In genomic region chr13:79918620-79919019, GRCh38 we compare ENCODE assay signal across 19 cellular contexts.
A peak's percentile ranks its signal among the peaks of the same experiment; 100 is the strongest.
DNase-seq lines count a peak whose midpoint lies in the region; FAIRE-seq and TF ChIP-seq lines count a peak whose summit lies in the region.
"Had no signal": no experiment of that assay in that cellular context is flagged by ENCODE, and none has a peak within 500 bp of the region (broad histone marks: within the 10 kb centered on the region; RNA-seq: fewer than 3 reads in every experiment).

No MANE protein-coding gene starts in this region.

- no peak overlapping the region for H4K8ac ChIP-seq in mesendoderm (ENCODE audit: low read depth, low read length)

- H2BK120ac ChIP-seq in mesendoderm (ENCODE audit: low read depth, low read length) = no peak overlapping the region

- H2BK15ac ChIP-seq in mesendoderm (replicated peaks; ENCODE audit: low read depth) = peak overlapping the region; percentile 57

- POLR2A ChIA-PET in HEK293T (lab: Yijun Ruan, JAX) = interaction anchor here (3.5 kb wide), 1 partner anchor 423 kb away, joined by 8 read pairs; the partner anchor contains the start of gene SPRY2

- H3K36me3 ChIP-seq in mesendoderm (ENCODE audit: control insufficient read depth, insufficient read depth, low read length) = no peaks in the 10 kb centered on the region
- H3K36me3 ChIP-seq: stomach, tibial nerve had no signal

- H3K27me3 ChIP-seq in mesendoderm (ENCODE audit: insufficient read depth, low read length, poor library complexity) = no peaks in the 10 kb centered on the region
- H3K27me3 ChIP-seq: hepatocyte, stomach, tibial nerve had no signal

- H3K79me1 ChIP-seq in mesendoderm (ENCODE audit: low read length) = no peaks in the 10 kb centered on the region

- no peak overlapping the region for H2BK5ac ChIP-seq in mesendoderm (ENCODE audit: low read length)

- no peak overlapping the region for H3K27ac ChIP-seq in mesendoderm (ENCODE audit: low read depth, low read length)
- H3K27ac ChIP-seq: hepatocyte, stomach, tibial nerve had no signal

- peak; percentile 86 for FAIRE-seq in G401.6 (lab: Jason Lieb, UNC)

- no peak overlapping the region for H3K4me3 ChIP-seq in mesendoderm (ENCODE audit: low read length)
- H3K4me3 ChIP-seq: hepatocyte, stomach, tibial nerve had no signal

- no peak overlapping the region for H3K9ac ChIP-seq in mesendoderm (ENCODE audit: low read length)

- no peak overlapping the region for H3K56ac ChIP-seq in mesendoderm (ENCODE audit: low read length)

- no peak overlapping the region for H3K4ac ChIP-seq in mesendoderm (ENCODE audit: low read depth, low read length)

- DNase-seq in HEK293T (ENCODE audit: extremely low spot score) (peak; percentile 66), amniotic epithelial cell (ENCODE audit: low read depth) (peak; percentile 20), mesendoderm (peak; percentile 25), NCI-H2107 (lab: John Stamatoyannopoulos, UW) (no peak), pons (ENCODE audit: low spot score) (no peak), NCI-H1048 (lab: John Stamatoyannopoulos, UW) (no peak)
- DNase-seq: activated B cell treated with CpG ODN at 0.5 μM for 24 hours; activated CD4-positive, alpha-beta T cell treated with anti-CD3 and anti-CD28 coated beads, Interleukin-2, amount 50 U/mL, for 48 hours; activated CD8-positive, alpha-beta memory T cell treated with anti-CD3 and anti-CD28 coated beads, Interleukin-2, amount 50 U/mL, for 4 hours; aorta; CD4-positive, CD25-positive, alpha-beta regulatory T cell; MM.1S; NCI-H187 treated with DMSO at 0.1 percent for 48 hours; NCI-H2227 treated with DMSO at 0.1 percent for 48 hours; stomach; T1000 had no signal

- H3K18ac ChIP-seq in mesendoderm (ENCODE audit: low read length) = no peak overlapping the region

- no peaks in the 10 kb centered on the region for H3K4me1 ChIP-seq in mesendoderm (ENCODE audit: control insufficient read depth, low read depth, low read length)
- H3K4me1 ChIP-seq: stomach, tibial nerve had no signal

- no peak overlapping the region for H3K4me2 ChIP-seq in mesendoderm (ENCODE audit: low read length)
- H3K4me2 ChIP-seq: hepatocyte had no signal

- H3K79me2 ChIP-seq in mesendoderm (ENCODE audit: control insufficient read depth, insufficient read depth, low read length) = no peaks in the 10 kb centered on the region
- H3K79me2 ChIP-seq: hepatocyte had no signal

- CTCF ChIA-PET in HEK293T (lab: Yijun Ruan, JAX) = interaction anchor here (0.6 to 1.0 kb wide), 2 partner anchors 136 to 425 kb away, joined by 3 read pairs; no protein-coding TSS in a partner anchor

- no CpG with 5 or more reads among the region's 3 CpGs for WGBS in mesendoderm (ENCODE audit: extremely low coverage, insufficient coverage, low lambda C conversion rate)

- H4K5ac ChIP-seq in mesendoderm (ENCODE audit: low read length) = no peak overlapping the region

- H2AK5ac ChIP-seq in mesendoderm (ENCODE audit: low read length) = no peak overlapping the region

- H3K23ac ChIP-seq in mesendoderm (ENCODE audit: low read length) = no peak overlapping the region

TF ChIP-seq in HEK293T, 16 proteins besides CTCF, POLR2A, EP300 and RAD21:
- TF ChIP-seq NFRKB (IDR thresholded peaks at IDR 0.05) = no peak
- no peak for TF ChIP-seq SUZ12 (IDR thresholded peaks at IDR 0.05)
- TF ChIP-seq L3MBTL2 (conservative IDR thresholded peaks at IDR 0.05) = no peak
- TF ChIP-seq LEF1 (IDR thresholded peaks at IDR 0.05; ENCODE audit: borderline replicate concordance) = no peak
- TF ChIP-seq ELF4 (IDR thresholded peaks at IDR 0.05) = no peak
- TF ChIP-seq CTBP1 (IDR thresholded peaks at IDR 0.05; ENCODE audit: borderline replicate concordance) = peak; percentile 76
- no peak for TF ChIP-seq HDGF (IDR thresholded peaks at IDR 0.05; ENCODE audit: borderline replicate concordance)
- TF ChIP-seq PKNOX1 (IDR thresholded peaks at IDR 0.05) = peak; percentile 92
- no peak for TF ChIP-seq ARNT (IDR thresholded peaks at IDR 0.05)
- TF ChIP-seq FOXA1 (IDR thresholded peaks at IDR 0.05) = peak; percentile 34; the same call in 1 of the 2 replicates

Comparison
In these comparisons a context has a peak if more than half of its experiments do, and no peak if none do; other contexts are left out.
1. DNase-seq: peak in HEK293T (single experiment), amniotic epithelial cell (single experiment) and mesendoderm (single experiment); none in NCI-H2107 (single experiment), pons (single experiment) and NCI-H1048 (single experiment).